In genomic region chr18:23176701-23177432, GRCh38 we compare ENCODE assay signal across 22 cellular contexts.
"Had no signal": no experiment of that assay in that cellular context is flagged by ENCODE, and none has a peak within 500 bp of the region (broad histone marks: within the 10 kb centered on the region; RNA-seq: fewer than 3 reads in every experiment).

No MANE protein-coding gene starts in this region.

- H3K4me1 Mint-ChIP-seq: central memory CD8-positive, alpha-beta T cell had no signal

- ATAC-seq: gastroesophageal sphincter; left cardiac atrium; natural killer cell treated with Interleukin-12 subunit alpha and Interleukin-12 subunit beta and Interleukin-15 and Interleukin-18, amount 100 ng/mL, for 72 hours; stimulated activated naive CD8-positive, alpha-beta T cell treated with anti-CD3 and anti-CD28 coated beads, Interleukin-15, Interleukin-2, amounts not matched to agents 100 U/mL and 50 U/mL, for 24 hours had no signal

- H3K27me3 ChIP-seq: esophagus muscularis mucosa, gastroesophageal sphincter, hepatocyte, right atrium auricular region, suprapubic skin, thyroid gland had no signal

- H3K36me3 Mint-ChIP-seq: natural killer cell treated with Interleukin-12 subunit alpha and Interleukin-12 subunit beta and Interleukin-15 and Interleukin-18, amount 100 ng/mL, for 72 hours had no signal

- H3K9me3 ChIP-seq: esophagus muscularis mucosa, gastroesophageal sphincter, right atrium auricular region, suprapubic skin, thyroid gland had no signal

- H2AFZ ChIP-seq: hepatocyte had no signal

- H3K27me3 Mint-ChIP-seq: type B pancreatic cell had no signal

- H3K36me3 ChIP-seq: esophagus muscularis mucosa, gastroesophageal sphincter, right atrium auricular region, suprapubic skin, thyroid gland had no signal

- H3K27ac Mint-ChIP-seq: natural killer cell treated with Interleukin-12 subunit alpha and Interleukin-12 subunit beta and Interleukin-15 and Interleukin-18, amount 100 ng/mL, for 72 hours; type B pancreatic cell had no signal

- H3K27ac ChIP-seq: epithelial cell of prostate, esophagus muscularis mucosa, gastroesophageal sphincter, hepatocyte, right atrium auricular region, suprapubic skin had no signal

- H3K9me3 Mint-ChIP-seq: central memory CD8-positive, alpha-beta T cell; natural killer cell treated with Interleukin-12 subunit alpha and Interleukin-12 subunit beta and Interleukin-15 and Interleukin-18, amount 100 ng/mL, for 72 hours; type B pancreatic cell had no signal

- DNase-seq: cortex of kidney; dorsolateral prefrontal cortex; effector CD8-positive, alpha-beta T cell; kidney; left cardiac atrium; mammary epithelial cell; midbrain; stimulated activated CD4-positive, alpha-beta T cell treated with anti-CD3 and anti-CD28 coated beads, Interleukin-2, amount 100 ng/mL, for 48 hours; stimulated activated naive CD8-positive, alpha-beta T cell treated with anti-CD3 and anti-CD28 coated beads, Interleukin-15, Interleukin-2, amounts not matched to agents 100 U/mL and 50 U/mL, for 24 hours had no signal

- FAIRE-seq: endometrium, kidney, urothelium cell line had no signal

- H3K4me3 Mint-ChIP-seq: central memory CD8-positive, alpha-beta T cell; natural killer cell treated with Interleukin-12 subunit alpha and Interleukin-12 subunit beta and Interleukin-15 and Interleukin-18, amount 100 ng/mL, for 72 hours; type B pancreatic cell had no signal

- H3K4me2 ChIP-seq: hepatocyte, smooth muscle cell had no signal

- H3K4me3 ChIP-seq: dorsolateral prefrontal cortex, esophagus muscularis mucosa, gastroesophageal sphincter, hepatocyte, right atrium auricular region, smooth muscle cell, suprapubic skin, thyroid gland had no signal
